ENCODE assay signal across 9 cellular contexts in the genomic region with DNA sequence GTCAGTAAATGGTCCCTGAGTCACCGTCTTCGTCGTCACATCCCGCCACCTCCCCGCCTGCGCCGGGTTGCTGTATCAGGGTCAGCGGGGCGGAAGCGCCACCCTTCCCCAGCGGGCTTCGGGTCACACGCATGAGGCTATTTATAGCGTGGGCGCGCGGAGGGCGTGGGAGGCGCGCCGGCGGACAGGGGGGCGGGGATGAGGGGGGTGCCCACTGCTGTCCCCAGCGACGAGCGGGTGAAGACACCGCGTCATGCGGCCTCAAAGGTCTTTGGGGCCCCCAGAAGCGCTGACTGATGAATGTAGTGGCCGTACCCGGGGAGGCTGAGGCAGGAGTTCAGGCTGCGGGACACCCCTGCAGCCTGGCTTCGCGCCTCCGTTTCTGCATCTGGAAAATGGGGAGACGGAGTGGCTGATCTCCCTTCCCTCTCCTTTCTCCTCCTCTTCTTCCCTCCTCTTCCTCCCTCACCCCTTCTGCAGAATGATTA. TPM values are rescaled to one million over a fixed set of nuclear protein-coding genes. Genes with fewer than 3 reads are reported as not detected.
A peak's percentile ranks its signal among the peaks of the same experiment; 100 is the strongest.
DNase-seq lines count a peak whose midpoint lies in the region; TF ChIP-seq lines count a peak whose summit lies in the region.
"Had no signal": no experiment of that assay in that cellular context is flagged by ENCODE, and none has a peak within 500 bp of the region (broad histone marks: within the 10 kb centered on the region; RNA-seq: fewer than 3 reads in every experiment).

No MANE protein-coding gene starts in this region.

- H3K27me3 ChIP-seq in Peyer's patch (peaks cover 0 to 4% of the 10 kb centered on the region in 2 donors), adipocyte (replicated peaks; ENCODE audit: control insufficient read depth, insufficient read depth, low read length) (peaks cover 20% of the 10 kb centered on the region), smooth muscle cell (ENCODE audit: low read depth) (no peaks in the 10 kb centered on the region)

- H3K9me3 ChIP-seq in Peyer's patch = no peaks in the 10 kb centered on the region
- H3K9me3 ChIP-seq in adipocyte (ENCODE audit: control insufficient read depth, low read length) = no peaks in the 10 kb centered on the region
- no peaks in the 10 kb centered on the region for H3K9me3 ChIP-seq in smooth muscle cell (replicated peaks; ENCODE audit: low read depth)

- no peaks in the 10 kb centered on the region for H3K36me3 ChIP-seq in Peyer's patch
- H3K36me3 ChIP-seq in adipocyte (ENCODE audit: control insufficient read depth, insufficient read depth, low read length, severe bottlenecking) = no peaks in the 10 kb centered on the region
- no peaks in the 10 kb centered on the region for H3K36me3 ChIP-seq in smooth muscle cell (ENCODE audit: low read depth)

- H3K79me2 ChIP-seq in smooth muscle cell (ENCODE audit: low read depth) = no peaks in the 10 kb centered on the region

- peak overlapping the region in 3 of 4 donors; percentile 1 to 29 (median 22) for H3K4me3 ChIP-seq in Peyer's patch
- peak overlapping the region; percentile 75 for H3K4me3 ChIP-seq in adipocyte (ENCODE audit: low read length)
- H3K4me3 ChIP-seq in smooth muscle cell = peak overlapping the region; percentile 38

- WGBS in smooth muscle cell (ENCODE audit: low lambda C conversion rate) = 15% methylated on average over 17 of the region's 37 CpGs

- DNase-seq in NK-92 treated with Interleukin-12 subunit alpha and Interleukin-12 subunit beta, amount 100 ng/mL, for 24 hours (lab: John Stamatoyannopoulos, UW) = peak; percentile 75
- DNase-seq in NK-92 (lab: John Stamatoyannopoulos, UW; ENCODE audit: unreplicated experiment) (no peak), Peyer's patch (peak in 2 of 3 donors; percentile 43 to 70), adipocyte (ENCODE audit: low read depth) (peak; percentile 74), hypothalamus (lab: John Stamatoyannopoulos, UW) (peak in 28 of 51 donors; percentile 2 to 60 (median 30)), smooth muscle cell (lab: John Stamatoyannopoulos, UW; ENCODE audit: unreplicated experiment) (peak; percentile 53), NCI-H524 treated with DMSO at 0.1 percent for 48 hours (lab: John Stamatoyannopoulos, UW) (no peak), NCI-H1930 (lab: John Stamatoyannopoulos, UW) (no peak)

- no peak overlapping the region for H2AFZ ChIP-seq in smooth muscle cell (ENCODE audit: low read depth)

- H3K4me1 ChIP-seq in Peyer's patch (peaks cover 0 to 8% (median 0%) of the 10 kb centered on the region in 4 donors), adipocyte (ENCODE audit: control insufficient read depth, insufficient read depth, low read length) (peaks cover 8% of the 10 kb centered on the region), smooth muscle cell (ENCODE audit: low read depth) (peaks cover 12% of the 10 kb centered on the region)

- H3K27ac ChIP-seq in Peyer's patch (peak overlapping the region in 1 of 4 donors; percentile 43), smooth muscle cell (ENCODE audit: low read depth) (no peak overlapping the region)
- H3K27ac ChIP-seq: 22Rv1 had no signal

- H3K4me2 ChIP-seq in smooth muscle cell = peak overlapping the region; percentile 84

- no peaks in the 10 kb centered on the region for H3F3A ChIP-seq in smooth muscle cell (ENCODE audit: low read depth)

- H3K9ac ChIP-seq in adipocyte (ENCODE audit: low read length) = peak overlapping the region; percentile 88
- H3K9ac ChIP-seq in smooth muscle cell (ENCODE audit: low read depth) = no peak overlapping the region

- TF ChIP-seq CTCF in Peyer's patch (IDR thresholded peaks at IDR 0.05) (no peak), smooth muscle cell (IDR thresholded peaks at IDR 0.05; ENCODE audit: borderline replicate concordance, insufficient read depth, poor library complexity, severe bottlenecking) (no peak)

- H4K20me1 ChIP-seq in smooth muscle cell (ENCODE audit: low read depth) = no peaks in the 10 kb centered on the region

- TF ChIP-seq POLR2A in Peyer's patch (IDR thresholded peaks at IDR 0.05) = no peak

RNA-seq across cellular contexts. Expression of a gene that starts 7.9 kb away (rescaled TPM):
- total RNA-seq in Peyer's patch (under 1 TPM; 0.38 to 0.83 (median 0.62) TPM), smooth muscle cell (0.63 and 2.1 TPM in 2 replicates)
- polyA plus RNA-seq in smooth muscle cell = 0.21 and 0.85 TPM in 2 replicates

RNA-seq across cellular contexts. Expression of a gene that starts 39.0 kb away (rescaled TPM):
- total RNA-seq in Peyer's patch (10 to 100 TPM; 23.9 to 71.8 (median 48.7) TPM), smooth muscle cell (10.2 and 11.7 TPM in 2 replicates)
- 55.5 and 62.1 TPM in 2 replicates for polyA plus RNA-seq in smooth muscle cell

Comparison
In these comparisons a context has a peak if more than half of its experiments do, and no peak if none do; other contexts are left out.
1. DNase-seq: peak in NK-92 treated with Interleukin-12 subunit alpha and Interleukin-12 subunit beta, amount 100 ng/mL, for 24 hours (single experiment), Peyer's patch (2 of 3), adipocyte (single experiment), hypothalamus (28 of 51) and smooth muscle cell (single experiment); none in NK-92 (single experiment), NCI-H524 treated with DMSO at 0.1 percent for 48 hours (single experiment) and NCI-H1930 (0 of 2).
2. H3K4me3 ChIP-seq: peak in every context shown above with its lines; median percentile 75 in adipocyte; 38 in smooth muscle cell; 22 in Peyer's patch.